8 cellular contexts compared by ENCODE assay signal in genomic region chr19:41350735-41351338, GRCh38. TPM values are rescaled to one million over a fixed set of nuclear protein-coding genes. Genes with fewer than 3 reads are reported as not detected.
A peak's percentile ranks its signal among the peaks of the same experiment; 100 is the strongest.
DNase-seq lines count a peak whose midpoint lies in the region; ATAC-seq and TF ChIP-seq lines count a peak whose summit lies in the region.

No MANE protein-coding gene starts in this region.

- H3K27ac Mint-ChIP-seq in CD4-positive, CD25-positive, alpha-beta regulatory T cell = peak overlapping the region; percentile 96 to 99 (median 96)
- H3K27ac Mint-ChIP-seq in activated naive CD4-positive, alpha-beta T cell treated with anti-CD3 and anti-CD28 coated beads, Interleukin-2, amount 50 U/mL, for 72 hours = peak overlapping the region; percentile 91 to 93

- peak overlapping the region; percentile 97 for H3K4me3 ChIP-seq in CD4-positive, CD25-positive, alpha-beta regulatory T cell (ENCODE audit: low read depth, low read length)
- H3K4me3 ChIP-seq in thoracic aorta = peak overlapping the region; percentile 98

- H3K36me3 ChIP-seq in CD4-positive, CD25-positive, alpha-beta regulatory T cell (ENCODE audit: control insufficient read depth, insufficient read depth, low read length) = peaks cover 18% of the 10 kb centered on the region
- H3K36me3 ChIP-seq in thoracic aorta = peaks cover 15% of the 10 kb centered on the region

- H3K4me3 Mint-ChIP-seq in CD4-positive, CD25-positive, alpha-beta regulatory T cell = peak overlapping the region; percentile 97 to 100 (median 100)

- peaks cover 16 to 61% (median 41%) of the 10 kb centered on the region in 4 donors for H3K4me1 Mint-ChIP-seq in CD4-positive, CD25-positive, alpha-beta regulatory T cell

- peaks cover 16% of the 10 kb centered on the region for H3K36me3 Mint-ChIP-seq in CD4-positive, CD25-positive, alpha-beta regulatory T cell
- peaks cover 26 to 49% of the 10 kb centered on the region in 2 donors for H3K36me3 Mint-ChIP-seq in activated naive CD4-positive, alpha-beta T cell treated with anti-CD3 and anti-CD28 coated beads, Interleukin-2, amount 50 U/mL, for 72 hours

- DNase-seq in CD4-positive, CD25-positive, alpha-beta regulatory T cell = no peak
- no peak for DNase-seq in activated naive CD4-positive, alpha-beta T cell treated with anti-CD3 and anti-CD28 coated beads, Interleukin-2, amount 50 U/mL, for 72 hours (ENCODE audit: low spot score in 2 of 2)
- DNase-seq in iPS-NIHi11 (ENCODE audit: low spot score) (peak; percentile 18), thoracic aorta (ENCODE audit: low spot score) (no peak), HCEC 1CT (no peak)

- H3K27ac ChIP-seq in CD4-positive, CD25-positive, alpha-beta regulatory T cell (ENCODE audit: insufficient read depth, low read length, poor library complexity, severe bottlenecking) = peak overlapping the region; percentile 92
- H3K27ac ChIP-seq in thoracic aorta = peak overlapping the region; percentile 1 to 89

- TF ChIP-seq CTCF in thoracic aorta (IDR thresholded peaks at IDR 0.05) = no peak

- peaks cover 59% of the 10 kb centered on the region for H3K4me1 ChIP-seq in CD4-positive, CD25-positive, alpha-beta regulatory T cell (ENCODE audit: control insufficient read depth, insufficient read depth, low read length, poor library complexity, severe bottlenecking)
- H3K4me1 ChIP-seq in thoracic aorta (ENCODE audit: control insufficient read depth in 1 of 2, low read depth in 2 of 2) = peaks cover 0 to 20% of the 10 kb centered on the region in 2 donors

- peak; percentile 3 to 8 for ATAC-seq in CD4-positive, CD25-positive, alpha-beta regulatory T cell (ENCODE audit: low read depth in 2 of 2)
- ATAC-seq in HG02870 (IDR thresholded peaks at IDR 0.05; ENCODE audit: unreplicated experiment) = peak; percentile 1
- no peak for ATAC-seq in activated naive CD4-positive, alpha-beta T cell treated with anti-CD3 and anti-CD28 coated beads, Interleukin-2, amount 50 U/mL, for 72 hours
- ATAC-seq in thoracic aorta (ENCODE audit: insufficient number of reproducible peaks, low FRiP score, low read depth) = no peak
- ATAC-seq in HG02763 (IDR thresholded peaks at IDR 0.05; ENCODE audit: unreplicated experiment) = no peak
- no peak for ATAC-seq in GM21717 (IDR thresholded peaks at IDR 0.05; ENCODE audit: unreplicated experiment)

- H3K27me3 Mint-ChIP-seq in CD4-positive, CD25-positive, alpha-beta regulatory T cell = peaks cover 5% of the 10 kb centered on the region

- no peaks in the 10 kb centered on the region for H3K27me3 ChIP-seq in CD4-positive, CD25-positive, alpha-beta regulatory T cell (ENCODE audit: control insufficient read depth, insufficient read depth, low read length)
- H3K27me3 ChIP-seq in thoracic aorta (replicated peaks; ENCODE audit: insufficient read depth) = no peaks in the 10 kb centered on the region

- H3K9me3 Mint-ChIP-seq in CD4-positive, CD25-positive, alpha-beta regulatory T cell = peaks cover 0 to 4% (median 0%) of the 10 kb centered on the region in 7 donors
- H3K9me3 Mint-ChIP-seq in activated naive CD4-positive, alpha-beta T cell treated with anti-CD3 and anti-CD28 coated beads, Interleukin-2, amount 50 U/mL, for 72 hours = no peaks in the 10 kb centered on the region

- no peaks in the 10 kb centered on the region for H3K9me3 ChIP-seq in CD4-positive, CD25-positive, alpha-beta regulatory T cell (ENCODE audit: control insufficient read depth in 2 of 2, low read length in 2 of 2)
- H3K9me3 ChIP-seq in thoracic aorta = no peaks in the 10 kb centered on the region

RNA-seq across cellular contexts. Expression of gene TGFB1, which starts 2.9 kb away (rescaled TPM):
- total RNA-seq in CD4-positive, CD25-positive, alpha-beta regulatory T cell = 414 TPM
- polyA plus RNA-seq in CD4-positive, CD25-positive, alpha-beta regulatory T cell = 10 to 100 TPM; 31.6 to 51.8 (median 46.9) TPM
- 100 to 1,000 TPM in 1 of 2 donors, 10 to 100 TPM in 1; 73.4 to 126 TPM for total RNA-seq in activated naive CD4-positive, alpha-beta T cell treated with anti-CD3 and anti-CD28 coated beads, Interleukin-2, amount 50 U/mL, for 72 hours
- total RNA-seq in thoracic aorta = 10 to 100 TPM; 55.1 to 69.6 TPM

RNA-seq across cellular contexts. Expression of gene B9D2, which starts 13.1 kb away (rescaled TPM):
- 22.3 TPM for total RNA-seq in CD4-positive, CD25-positive, alpha-beta regulatory T cell
- 10 to 100 TPM; 23.9 to 28.4 (median 24.3) TPM for polyA plus RNA-seq in CD4-positive, CD25-positive, alpha-beta regulatory T cell
- 1 to 10 TPM; 4.7 to 7.8 TPM for total RNA-seq in activated naive CD4-positive, alpha-beta T cell treated with anti-CD3 and anti-CD28 coated beads, Interleukin-2, amount 50 U/mL, for 72 hours
- total RNA-seq in thoracic aorta = 1 to 10 TPM; 1.2 to 4.0 TPM

RNA-seq across cellular contexts. Expression of gene TMEM91, which starts 25.5 kb away (rescaled TPM):
- total RNA-seq in CD4-positive, CD25-positive, alpha-beta regulatory T cell = 12.4 TPM
- polyA plus RNA-seq in CD4-positive, CD25-positive, alpha-beta regulatory T cell = 1 to 10 TPM; 2.0 to 7.5 (median 4.0) TPM
- total RNA-seq in activated naive CD4-positive, alpha-beta T cell treated with anti-CD3 and anti-CD28 coated beads, Interleukin-2, amount 50 U/mL, for 72 hours = 10 to 100 TPM in 1 of 2 donors, 1 to 10 TPM in 1; 8.2 to 11.0 TPM
- 10 to 100 TPM; 20.0 to 44.0 TPM for total RNA-seq in thoracic aorta

RNA-seq across cellular contexts. Expression of gene CCDC97, which starts 40.9 kb away (rescaled TPM):
- total RNA-seq in CD4-positive, CD25-positive, alpha-beta regulatory T cell = 43.7 TPM
- 10 to 100 TPM; 17.7 to 21.8 (median 19.6) TPM for polyA plus RNA-seq in CD4-positive, CD25-positive, alpha-beta regulatory T cell
- total RNA-seq in activated naive CD4-positive, alpha-beta T cell treated with anti-CD3 and anti-CD28 coated beads, Interleukin-2, amount 50 U/mL, for 72 hours = 10 to 100 TPM; 24.7 to 43.1 TPM
- total RNA-seq in thoracic aorta = 10 to 100 TPM; 15.2 to 22.4 TPM

RNA-seq across cellular contexts. Expression of gene EXOSC5, which starts 46.3 kb away (rescaled TPM):
- total RNA-seq in CD4-positive, CD25-positive, alpha-beta regulatory T cell = 13.9 TPM
- polyA plus RNA-seq in CD4-positive, CD25-positive, alpha-beta regulatory T cell = 10 to 100 TPM; 46.1 to 65.3 (median 58.6) TPM
- total RNA-seq in activated naive CD4-positive, alpha-beta T cell treated with anti-CD3 and anti-CD28 coated beads, Interleukin-2, amount 50 U/mL, for 72 hours = 10 to 100 TPM; 44.7 to 61.1 TPM
- total RNA-seq in thoracic aorta = 10 to 100 TPM in 1 of 2 donors, 1 to 10 TPM in 1; 7.1 to 16.9 TPM

Comparison
In these comparisons a context has a peak if more than half of its experiments do, and no peak if none do; other contexts are left out.
1. ATAC-seq: peak in CD4-positive, CD25-positive, alpha-beta regulatory T cell (2 of 2) and HG02870 (single experiment); none in activated naive CD4-positive, alpha-beta T cell treated with anti-CD3 and anti-CD28 coated beads, Interleukin-2, amount 50 U/mL, for 72 hours (0 of 2), thoracic aorta (single experiment), HG02763 (single experiment) and GM21717 (single experiment).